Comparison of ENCODE assay signal across 1 cellular context in genomic region chr1:7379445-7379971, GRCh38.
TF ChIP-seq lines count a peak whose summit lies in the region.

No MANE protein-coding gene starts in this region.

TF ChIP-seq in GM23338, 12 proteins besides CTCF, POLR2A, EP300 and RAD21 (continued from another document):
- no peak for TF ChIP-seq CREB1 (CRISPR knock-in tag; IDR thresholded peaks at IDR 0.05; ENCODE audit: low read depth)
- no peak for TF ChIP-seq ZNF331 (CRISPR knock-in tag; IDR thresholded peaks at IDR 0.05; ENCODE audit: low read depth)
- no peak for TF ChIP-seq ZNF462 (CRISPR knock-in tag; IDR thresholded peaks at IDR 0.05)
- TF ChIP-seq NANOG (IDR thresholded peaks at IDR 0.05; ENCODE audit: borderline replicate concordance), result no peak
- TF ChIP-seq EZH2 (IDR thresholded peaks at IDR 0.05; ENCODE audit: low read depth, unreplicated experiment), result no peak
- TF ChIP-seq STAT1 (IDR thresholded peaks at IDR 0.05; ENCODE audit: unreplicated experiment), result no peak
